In genomic region chr2:232276739-232277313, GRCh38 we compare ENCODE assay signal across 23 cellular contexts.
DNase-seq lines count a peak whose midpoint lies in the region; ATAC-seq, FAIRE-seq and TF ChIP-seq lines count a peak whose summit lies in the region.
"Had no signal": no experiment of that assay in that cellular context is flagged by ENCODE, and none has a peak within 500 bp of the region (broad histone marks: within the 10 kb centered on the region; RNA-seq: fewer than 3 reads in every experiment).

No MANE protein-coding gene starts in this region.

- no peaks in the 10 kb centered on the region for H4K20me1 ChIP-seq in HepG2 (ENCODE audit: insufficient read depth, low read length)

- no peak overlapping the region for H2AFZ ChIP-seq in HepG2 (ENCODE audit: low read length)

- peaks cover 5 to 24% of the 10 kb centered on the region in 2 experiments; a peak in 4 of 5 replicates for H3K36me3 ChIP-seq in HepG2 (replicated peaks in 1 of 2; ENCODE audit: control insufficient read depth in 1 of 2, insufficient read depth in 2 of 2, low read length in 2 of 2)
- H3K36me3 ChIP-seq: colonic mucosa had no signal

- POLR2A ChIA-PET in naive thymus-derived CD8-positive, alpha-beta T cell (lab: Charles Lee): interaction anchor here (0.7 kb wide), 1 partner anchor 44 kb away, joined by 3 read pairs; no protein-coding TSS in a partner anchor
- POLR2A ChIA-PET in HepG2 (lab: Yijun Ruan, JAX): no interaction called here

- H3K4me2 ChIP-seq in HepG2 (ENCODE audit: low read depth, low read length): no peak overlapping the region

- no peaks in the 10 kb centered on the region for H3K79me2 ChIP-seq in HepG2 (ENCODE audit: insufficient read depth, low read length)

- in situ Hi-C loops in HepG2 (cut with HindIII; ENCODE audit: extremely low pct_ligation_motif_present, low pct_unique_long_range_greater_than_20kb): no loop called here

- H3K27me3 ChIP-seq in HepG2 (ENCODE audit: control insufficient read depth in 1 of 2, insufficient read depth in 2 of 2, low read length in 2 of 2): no peaks in the 10 kb centered on the region
- H3K27me3 ChIP-seq: colonic mucosa, tibial artery had no signal

- no peak for TF ChIP-seq RAD21 in HepG2 (CRISPR knock-in tag; IDR thresholded peaks at IDR 0.05)

- TF ChIP-seq EP300 in HepG2 (IDR thresholded peaks at IDR 0.05; ENCODE audit: low read depth in 2 of 2, low read length in 2 of 2) (no peak), HepG2 (CRISPR knock-in tag; IDR thresholded peaks at IDR 0.05; ENCODE audit: borderline replicate concordance) (no peak)

- H3K27ac Mint-ChIP-seq in naive thymus-derived CD8-positive, alpha-beta T cell: peak overlapping the region in 6 of 10 donors; percentile 27 to 78 (median 60)
- H3K27ac Mint-ChIP-seq: activated naive CD8-positive, alpha-beta T cell; activated T-helper 17 cell treated with anti-CD3 and anti-CD28 coated beads, Interleukin-2, amount 50 U/mL, for 72 hours; CD8-positive, alpha-beta T cell; HFFc6 had no signal

- no peak for TF ChIP-seq POLR2A in HepG2 (IDR thresholded peaks at IDR 0.05; ENCODE audit: insufficient read depth in 1 of 2, low read depth in 2 of 2, low read length in 2 of 2)

- WGBS in HepG2 (ENCODE audit: low lambda C conversion rate): 95% methylated on average over 8 of the region's 8 CpGs

- no peaks in the 10 kb centered on the region for H3K9me3 ChIP-seq in HepG2 (ENCODE audit: low read length)
- H3K9me3 ChIP-seq: colonic mucosa, psoas muscle had no signal

- no TSS peak for BruUV-seq in HepG2 (replicated peaks; lab: Mats Ljungman, UMichigan)

- H3K4me1 Mint-ChIP-seq in naive thymus-derived CD8-positive, alpha-beta T cell: peaks cover 4 to 31% (median 23%) of the 10 kb centered on the region in 4 donors
- H3K4me1 Mint-ChIP-seq: activated T-helper 17 cell treated with anti-CD3 and anti-CD28 coated beads, Interleukin-2, amount 50 U/mL, for 72 hours had no signal

- DNase-seq in ELF-1 (ENCODE audit: low read depth, low spot score): peak; percentile 58
- peak; percentile 67 for DNase-seq in NCI-H2171 treated with DMSO at 0.1 percent for 48 hours (lab: John Stamatoyannopoulos, UW)
- DNase-seq in choroid plexus epithelial cell (ENCODE audit: low read depth): peak; percentile 37
- DNase-seq in naive thymus-derived CD8-positive, alpha-beta T cell: no peak
- DNase-seq in HepG2 (ENCODE audit: low spot score): no peak
- no peak for DNase-seq in 8988T
- DNase-seq: activated CD4-positive, alpha-beta T cell treated with anti-CD3 and anti-CD28 coated beads for 48 hours; CD8-positive, alpha-beta T cell; colonic mucosa; HFFc6; mucosa of descending colon; NCI-H1930; NCI-H510A treated with DMSO at 0.1 percent for 48 hours; psoas muscle; stimulated activated CD4-positive, alpha-beta T cell treated with anti-CD3 and anti-CD28 coated beads, Interleukin-2, amount 100 ng/mL, for 24 hours; stimulated activated naive CD8-positive, alpha-beta T cell treated with anti-CD3 and anti-CD28 coated beads, Interleukin-15, Interleukin-2, amounts not matched to agents 100 U/mL and 50 U/mL, for 24 hours; tibial artery had no signal

- no peak overlapping the region for H3K27ac ChIP-seq in HepG2 (ENCODE audit: extremely low read length, insufficient read depth, low read length)
- H3K27ac ChIP-seq: colonic mucosa, psoas muscle, tibial artery had no signal

- no peak for FAIRE-seq in HepG2 (lab: Jason Lieb, UNC)
- FAIRE-seq: TTC549 had no signal

- no peaks in the 10 kb centered on the region for H3K27me3 Mint-ChIP-seq in naive thymus-derived CD8-positive, alpha-beta T cell
- H3K27me3 Mint-ChIP-seq: activated naive CD8-positive, alpha-beta T cell; activated T-helper 17 cell treated with anti-CD3 and anti-CD28 coated beads, Interleukin-2, amount 50 U/mL, for 72 hours had no signal

- CTCF ChIA-PET in HepG2 (lab: Yijun Ruan, JAX; ENCODE audit: low intra/inter-chr PET ratio, low total read pairs): no interaction called here

- TF ChIP-seq CTCF in choroid plexus epithelial cell (conservative IDR thresholded peaks at IDR 0.05; ENCODE audit: low read depth, low read length) (peak; percentile 9), HepG2 (CRISPR knock-in tag; IDR thresholded peaks at IDR 0.05) (no peak)

- H3K4me3 ChIP-seq in choroid plexus epithelial cell (ENCODE audit: low read depth, low read length) (no peak overlapping the region), HepG2 (replicated peaks in 1 of 3; ENCODE audit: insufficient read depth in 1 of 3, low read depth in 2 of 3, low read length in 3 of 3) (no peak overlapping the region)
- H3K4me3 ChIP-seq: colonic mucosa, mucosa of descending colon, psoas muscle, tibial artery had no signal

- peaks cover 0 to 3% (median 0%) of the 10 kb centered on the region in 9 donors for H3K9me3 Mint-ChIP-seq in naive thymus-derived CD8-positive, alpha-beta T cell
- H3K9me3 Mint-ChIP-seq: activated T-helper 17 cell treated with anti-CD3 and anti-CD28 coated beads, Interleukin-2, amount 50 U/mL, for 72 hours; CD8-positive, alpha-beta T cell; HFFc6 had no signal

- H3K4me3 Mint-ChIP-seq in naive thymus-derived CD8-positive, alpha-beta T cell: no peak overlapping the region
- H3K4me3 Mint-ChIP-seq: activated naive CD8-positive, alpha-beta T cell; activated T-helper 17 cell treated with anti-CD3 and anti-CD28 coated beads, Interleukin-2, amount 50 U/mL, for 72 hours; CD8-positive, alpha-beta T cell; HFFc6 had no signal

- H3K9ac ChIP-seq in HepG2 (ENCODE audit: insufficient read depth, low read depth, low read length): no peak overlapping the region

- H3K36me3 Mint-ChIP-seq in naive thymus-derived CD8-positive, alpha-beta T cell: peaks cover 0 to 33% (median 20%) of the 10 kb centered on the region in 3 donors

- no peaks in the 10 kb centered on the region for H3K4me1 ChIP-seq in HepG2 (ENCODE audit: insufficient read depth, low read length)
- H3K4me1 ChIP-seq: colonic mucosa, tibial artery had no signal

- intact Hi-C loops in HepG2 (cut with micrococcal nuclease; ENCODE audit: unreplicated experiment): no loop called here

- ATAC-seq in naive thymus-derived CD8-positive, alpha-beta T cell: no peak
- ATAC-seq in HepG2 (no peak), GM18873 (IDR thresholded peaks at IDR 0.05; ENCODE audit: low FRiP score, unreplicated experiment) (no peak), esophagus mucosa (no peak)
- ATAC-seq: activated T-helper 17 cell treated with anti-CD3 and anti-CD28 coated beads, Interleukin-2, amount 50 U/mL, for 72 hours; CD8-positive, alpha-beta T cell; Right ventricle myocardium inferior; stimulated activated naive CD8-positive, alpha-beta T cell treated with anti-CD3 and anti-CD28 coated beads, Interleukin-15, Interleukin-2, amounts not matched to agents 100 U/mL and 50 U/mL, for 24 hours had no signal

TF ChIP-seq in HepG2, 621 proteins besides CTCF, POLR2A, EP300 and RAD21 (continues in another document):
- no peak for TF ChIP-seq ZNF646 (CRISPR knock-in tag; IDR thresholded peaks at IDR 0.05)
- TF ChIP-seq SALL2 (CRISPR knock-in tag; IDR thresholded peaks at IDR 0.05): no peak
- TF ChIP-seq HIVEP1 (CRISPR knock-in tag; IDR thresholded peaks at IDR 0.05): no peak
- no peak for TF ChIP-seq REL (CRISPR knock-in tag; conservative IDR thresholded peaks at IDR 0.05)

Comparison
In these comparisons a context has a peak if more than half of its experiments do, and no peak if none do; other contexts are left out.
1. DNase-seq: peak in ELF-1 (single experiment), NCI-H2171 treated with DMSO at 0.1 percent for 48 hours (single experiment) and choroid plexus epithelial cell (single experiment); none in naive thymus-derived CD8-positive, alpha-beta T cell (0 of 10), HepG2 (single experiment) and 8988T (single experiment).